26 cellular contexts compared by ENCODE assay signal in the genomic region with DNA sequence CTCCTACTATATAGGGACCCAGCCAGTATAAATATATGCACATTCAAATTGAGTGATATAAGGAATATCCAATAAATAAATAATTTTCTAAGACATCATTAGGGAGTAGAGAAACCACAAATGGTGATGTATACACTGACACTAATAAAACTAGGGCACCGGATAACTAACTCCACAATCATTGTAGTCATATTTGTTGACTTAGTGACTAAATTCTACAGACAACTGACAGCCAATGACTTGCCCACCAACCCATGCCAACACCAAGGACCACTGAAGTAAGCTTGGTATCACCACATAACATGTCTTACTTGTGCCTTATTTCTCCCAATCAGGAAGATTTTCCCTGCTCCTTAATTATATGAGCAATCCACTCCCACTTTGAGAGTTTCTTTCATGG.
"Had no signal": no experiment of that assay in that cellular context is flagged by ENCODE, and none has a peak within 500 bp of the region (broad histone marks: within the 10 kb centered on the region; RNA-seq: fewer than 3 reads in every experiment).

No MANE protein-coding gene starts in this region.

- H3K27me3 ChIP-seq: ascending aorta had no signal

- H3K36me3 ChIP-seq: ascending aorta had no signal

- H3K4me3 ChIP-seq: ascending aorta had no signal

- H3K9me3 ChIP-seq: ascending aorta had no signal

- DNase-seq: activated CD4-positive, alpha-beta memory T cell treated with anti-CD3 and anti-CD28 coated beads, Interleukin-2, amount 10 ng/mL, durations not matched to agents 7 days and 5 days; activated CD4-positive, alpha-beta T cell treated with anti-CD3 and anti-CD28 coated beads for 1 hour; activated CD4-positive, alpha-beta T cell treated with anti-CD3 and anti-CD28 coated beads for 4 hours; activated CD4-positive, alpha-beta T cell treated with anti-CD3 and anti-CD28 coated beads, Interleukin-2, amount 10 ng/mL, durations not matched to agents 7 days and 5 days; activated CD4-positive, alpha-beta T cell treated with anti-CD3 and anti-CD28 coated beads, Interleukin-2, amount 50 U/mL, for 4 hours; activated CD8-positive, alpha-beta memory T cell treated with anti-CD3 and anti-CD28 coated beads, Interleukin-2, amount 50 U/mL, for 48 hours; activated gamma-delta T cell; activated naive CD4-positive, alpha-beta T cell; activated naive CD4-positive, alpha-beta T cell treated with anti-CD3 and anti-CD28 coated beads, Interleukin-2, amount 10 ng/mL, durations not matched to agents 7 days and 5 days; activated naive CD8-positive, alpha-beta T cell treated with anti-CD3 and anti-CD28 coated beads, Interleukin-2, amount 10 ng/mL, durations not matched to agents 7 days and 5 days; activated T-cell treated with anti-CD3 and anti-CD28 coated beads for 4 hours; activated T-cell treated with anti-CD3 and anti-CD28 coated beads, Interleukin-2, amount 50 U/mL, for 24 hours; activated T-cell treated with anti-CD3 and anti-CD28 coated beads, Interleukin-2, amount 50 U/mL, for 72 hours; caudate nucleus; cortex of kidney; dermis blood vessel endothelial cell; effector CD4-positive, alpha-beta T cell; effector memory CD8-positive, alpha-beta T cell; foreskin fibroblast; head of caudate nucleus; T-helper 1 cell; T-helper 17 cell; T1000 had no signal

- H3K27ac ChIP-seq: ascending aorta had no signal

- ATAC-seq: activated naive CD4-positive, alpha-beta T cell treated with anti-CD3 and anti-CD28 coated beads, Interleukin-2, amount 50 U/mL, for 72 hours; activated T-cell treated with anti-CD3 and anti-CD28 coated beads, Interleukin-2, amount 50 U/mL, for 72 hours; effector memory CD8-positive, alpha-beta T cell; esophagus mucosa; T-helper 17 cell had no signal

- H3K4me1 ChIP-seq: ascending aorta had no signal
